In the genomic region with DNA sequence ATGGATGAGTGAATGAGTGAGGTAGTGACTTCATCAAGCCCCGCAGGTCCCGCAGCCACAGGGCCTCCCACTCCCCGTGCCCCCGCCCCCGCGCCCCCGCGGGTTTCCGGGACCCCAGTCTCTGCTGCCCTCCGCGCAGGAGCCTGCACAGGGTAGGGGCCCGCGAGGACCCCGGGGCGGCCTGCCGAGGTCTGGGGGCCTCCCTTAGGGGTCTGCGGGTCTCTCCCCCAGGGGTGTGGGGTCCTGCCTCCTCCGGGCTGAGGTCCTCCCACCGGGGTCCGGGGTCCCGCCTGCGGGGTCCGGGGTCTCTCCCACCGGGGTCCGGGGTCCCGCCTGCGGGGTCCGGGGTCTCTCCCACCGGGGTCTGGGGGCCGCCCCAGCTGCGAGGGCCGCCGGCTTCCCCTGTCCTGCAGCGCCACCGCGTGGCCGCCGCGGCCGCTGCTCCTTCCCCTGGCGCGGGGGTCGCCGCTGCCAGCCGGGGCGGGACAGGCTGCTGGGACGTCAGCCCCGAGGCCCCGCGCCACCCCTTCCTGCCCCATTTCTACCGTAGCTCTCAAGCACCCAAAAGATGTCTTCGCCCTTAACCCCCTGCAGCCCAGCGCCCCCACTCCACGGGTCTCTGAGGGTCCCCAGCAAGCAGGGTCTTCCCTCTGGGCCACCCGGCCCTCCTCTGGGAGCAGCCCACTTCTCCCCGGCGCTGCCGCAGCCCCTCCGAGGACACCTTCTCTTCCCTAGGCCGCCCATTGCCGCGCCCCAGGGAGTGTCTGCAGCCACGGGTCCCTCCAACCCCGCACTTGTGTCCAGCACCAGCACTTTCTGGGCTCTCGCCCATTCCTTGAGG, we compare ENCODE assay signal across 8 cellular contexts. TPM values are rescaled to one million over a fixed set of nuclear protein-coding genes. Genes with fewer than 3 reads are reported as not detected.
A peak's percentile ranks its signal among the peaks of the same experiment; 100 is the strongest.
DNase-seq lines count a peak whose midpoint lies in the region; ATAC-seq and TF ChIP-seq lines count a peak whose summit lies in the region.

No MANE protein-coding gene starts in this region.

- TF ChIP-seq CTCF in Caco-2 (IDR thresholded peaks at IDR 0.05; ENCODE audit: insufficient read depth in 1 of 2, low read depth in 1 of 2, low read length in 1 of 2, severe bottlenecking in 1 of 2, unreplicated experiment in 1 of 2) (peak; percentile 48 to 98), Loucy (conservative IDR thresholded peaks at IDR 0.05; ENCODE audit: low read length) (peak; percentile 71)

- DNase-seq in Caco-2, result peak in 1 of 2 experiments; percentile 66
- DNase-seq in activated naive CD4-positive, alpha-beta T cell treated with anti-CD3 and anti-CD28 coated beads, Interleukin-2, amount 50 U/mL, for 16 hours, result peak; percentile 57
- DNase-seq in stimulated activated naive CD8-positive, alpha-beta T cell treated with anti-CD3 and anti-CD28 coated beads, Interleukin-15, Interleukin-2, amounts not matched to agents 100 U/mL and 50 U/mL, for 24 hours, result peak; percentile 68
- DNase-seq in SIG-M5 treated with dmso at 0.1 percent for 504 hours (lab: John Stamatoyannopoulos, UW; ENCODE audit: unreplicated experiment), result no peak
- DNase-seq in NCI-H2081 (lab: John Stamatoyannopoulos, UW), result no peak

- peak overlapping the region; percentile 57 for H3K4me3 Mint-ChIP-seq in Caco-2 (ENCODE audit: unreplicated experiment)

- H3K27ac Mint-ChIP-seq in Caco-2 (ENCODE audit: unreplicated experiment), result no peak overlapping the region

- no TSS peak for BruUV-seq in Caco-2 (replicated peaks; lab: Mats Ljungman, UMichigan)

- H3K36me3 Mint-ChIP-seq in Caco-2 (ENCODE audit: insufficient read depth, unreplicated experiment), result no peaks in the 10 kb centered on the region

- no peaks in the 10 kb centered on the region for H3K9me3 Mint-ChIP-seq in Caco-2 (ENCODE audit: unreplicated experiment)

- H3K4me1 ChIP-seq in Caco-2, result peaks cover 9% of the 10 kb centered on the region; the same call in 1 of the 2 replicates
- H3K4me1 ChIP-seq in Loucy (ENCODE audit: insufficient read depth, low read length, poor library complexity, severe bottlenecking), result no peaks in the 10 kb centered on the region
- no peaks in the 10 kb centered on the region for H3K4me1 ChIP-seq in iPS-18a (ENCODE audit: control insufficient read depth, low read depth, low read length)

- H3K79me2 ChIP-seq in Loucy (ENCODE audit: insufficient read depth, low read length), result no peaks in the 10 kb centered on the region

- peaks cover 11% of the 10 kb centered on the region for H3K4me1 Mint-ChIP-seq in Caco-2 (ENCODE audit: low read depth, unreplicated experiment)

- no peaks in the 10 kb centered on the region for H3F3A ChIP-seq in Loucy (ENCODE audit: low read depth)

- H3K27ac ChIP-seq in iPS-18a (ENCODE audit: low read length), result no peak overlapping the region

- H3K9me3 ChIP-seq in Caco-2, result 0 out of 2 replicates have a peak, but pooled peaks cover 3% of the 10 kb centered on the region
- no peaks in the 10 kb centered on the region for H3K9me3 ChIP-seq in Loucy (ENCODE audit: insufficient read depth, low read depth, low read length)
- H3K9me3 ChIP-seq in iPS-18a (ENCODE audit: control insufficient read depth, low read depth, low read length), result no peaks in the 10 kb centered on the region

- POLR2A ChIA-PET in Caco-2 (lab: Charles Lee), result no interaction called here

- intact Hi-C loops in Caco-2 (cut with micrococcal nuclease; ENCODE audit: unreplicated experiment), result loop anchor here (2.0 kb wide), 1 partner anchor 556 kb away; no protein-coding TSS in a partner anchor

- no peak overlapping the region for H2AFZ ChIP-seq in Loucy (ENCODE audit: low read length)

- peak overlapping the region; percentile 44 for H3K4me2 ChIP-seq in Loucy (ENCODE audit: low read depth, low read length, poor library complexity, severe bottlenecking)

- H3K27me3 ChIP-seq in Caco-2 (replicated peaks; ENCODE audit: control insufficient read depth, insufficient read depth, low read length) (no peaks in the 10 kb centered on the region), Loucy (ENCODE audit: insufficient read depth, low read length, poor library complexity, severe bottlenecking) (no peaks in the 10 kb centered on the region), iPS-18a (ENCODE audit: control insufficient read depth, insufficient read depth, low read length) (peaks cover 16% of the 10 kb centered on the region)

- peaks cover 7% of the 10 kb centered on the region for H3K27me3 Mint-ChIP-seq in Caco-2 (ENCODE audit: insufficient read depth, unreplicated experiment)

- H3K9ac ChIP-seq in Loucy (ENCODE audit: low read depth, low read length, poor library complexity, severe bottlenecking) (no peak overlapping the region), iPS-18a (ENCODE audit: low read length) (no peak overlapping the region)

- ATAC-seq in stimulated activated naive CD8-positive, alpha-beta T cell treated with anti-CD3 and anti-CD28 coated beads, Interleukin-15, Interleukin-2, amounts not matched to agents 100 U/mL and 50 U/mL, for 24 hours, result peak; percentile 62
- no peak for ATAC-seq in GM19463 (IDR thresholded peaks at IDR 0.05; ENCODE audit: unreplicated experiment)

- H4K20me1 ChIP-seq in Loucy (ENCODE audit: insufficient read depth, low read length, poor library complexity, severe bottlenecking), result no peaks in the 10 kb centered on the region

- H3K4me3 ChIP-seq in Caco-2 (ENCODE audit: low read depth, low read length) (peak overlapping the region; percentile 17), Loucy (ENCODE audit: low read length, poor library complexity, severe bottlenecking) (no peak overlapping the region), iPS-18a (ENCODE audit: low read length) (peak overlapping the region; percentile 44)

- no peaks in the 10 kb centered on the region for H3K36me3 ChIP-seq in Caco-2 (ENCODE audit: control insufficient read depth, insufficient read depth, low read length)
- no peaks in the 10 kb centered on the region for H3K36me3 ChIP-seq in Loucy (ENCODE audit: insufficient read depth, low read length)
- no peaks in the 10 kb centered on the region for H3K36me3 ChIP-seq in iPS-18a (ENCODE audit: control insufficient read depth, low read depth, low read length)

- no peaks in the 10 kb centered on the region for H3K9me2 ChIP-seq in Loucy (replicated peaks; ENCODE audit: low read depth, low read length)

- CTCF ChIA-PET in Caco-2 (lab: Charles Lee), result no interaction called here

RNA-seq across cellular contexts. Expression of a gene that starts 10.4 kb away (rescaled TPM):
- total RNA-seq in Caco-2 (2022), result 20.1 and 23.2 TPM in 2 replicates

RNA-seq across cellular contexts. Expression of a gene that starts 53.7 kb away (rescaled TPM):
- total RNA-seq in Caco-2 (2022), result 52.6 and 57.7 TPM in 2 replicates

Comparison
In these comparisons a context has a peak if more than half of its experiments do, and no peak if none do; other contexts are left out.
1. DNase-seq: peak in activated naive CD4-positive, alpha-beta T cell treated with anti-CD3 and anti-CD28 coated beads, Interleukin-2, amount 50 U/mL, for 16 hours (single experiment) and stimulated activated naive CD8-positive, alpha-beta T cell treated with anti-CD3 and anti-CD28 coated beads, Interleukin-15, Interleukin-2, amounts not matched to agents 100 U/mL and 50 U/mL, for 24 hours (single experiment); none in SIG-M5 treated with dmso at 0.1 percent for 504 hours (single experiment) and NCI-H2081 (0 of 2).